Comparison of ENCODE assay signal across 13 cellular contexts in the genomic region with DNA sequence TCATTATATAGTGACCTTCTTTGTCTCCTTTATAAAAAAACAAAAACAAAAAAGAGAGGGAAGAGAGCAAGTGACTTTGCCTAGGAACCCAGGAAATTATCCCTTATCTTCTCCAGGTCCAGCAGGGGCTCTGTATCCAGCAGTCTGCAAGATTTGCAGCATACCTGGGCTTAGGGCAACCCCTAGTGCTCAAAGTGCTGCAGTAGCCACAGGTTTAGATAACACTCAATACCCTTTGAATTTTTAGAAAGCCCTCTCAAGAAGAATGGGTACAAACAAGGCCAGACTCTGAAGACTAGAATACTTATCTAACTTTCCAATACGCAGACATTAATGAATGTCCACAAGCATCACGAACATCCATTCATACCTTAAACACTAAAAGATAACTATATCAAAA. TPM values are rescaled to one million over a fixed set of nuclear protein-coding genes. Genes with fewer than 3 reads are reported as not detected.
DNase-seq lines count a peak whose midpoint lies in the region; ATAC-seq and TF ChIP-seq lines count a peak whose summit lies in the region.
"Had no signal": no experiment of that assay in that cellular context is flagged by ENCODE, and none has a peak within 500 bp of the region (broad histone marks: within the 10 kb centered on the region; RNA-seq: fewer than 3 reads in every experiment).

No MANE protein-coding gene starts in this region.

- H3K27me3 ChIP-seq in Loucy (ENCODE audit: insufficient read depth, low read length, poor library complexity, severe bottlenecking) (no peaks in the 10 kb centered on the region), kidney epithelial cell (ENCODE audit: control insufficient read depth, insufficient read depth, low read length) (no peaks in the 10 kb centered on the region), right atrium auricular region (no peaks in the 10 kb centered on the region)

- H3K27ac ChIP-seq in right atrium auricular region = no peak overlapping the region

- H3K4me1 ChIP-seq in Loucy (ENCODE audit: insufficient read depth, low read length, poor library complexity, severe bottlenecking) = no peaks in the 10 kb centered on the region
- H3K4me1 ChIP-seq in right atrium auricular region = no peaks in the 10 kb centered on the region

- H3K27ac Mint-ChIP-seq in activated CD8-positive, alpha-beta T cell treated with anti-CD3 and anti-CD28 coated beads for 36 hours = no peak overlapping the region
- H3K27ac Mint-ChIP-seq: activated CD8-positive, alpha-beta memory T cell treated with anti-CD3 and anti-CD28 coated beads, Interleukin-2, amount 10 ng/mL, durations not matched to agents 7 days and 5 days; activated naive CD8-positive, alpha-beta T cell treated with anti-CD3 and anti-CD28 coated beads, Interleukin-2, amount 50 U/mL, for 24 hours; naive thymus-derived CD8-positive, alpha-beta T cell; type B pancreatic cell had no signal

- TF ChIP-seq CTCF in Loucy (conservative IDR thresholded peaks at IDR 0.05; ENCODE audit: low read length) = peak; percentile 54
- no peak for TF ChIP-seq CTCF in astrocyte of the cerebellum (IDR thresholded peaks at IDR 0.05; ENCODE audit: low read depth, low read length, missing control alignments)
- peak; percentile 9 for TF ChIP-seq CTCF in kidney epithelial cell (IDR thresholded peaks at IDR 0.05; ENCODE audit: insufficient read depth, low read length, poor library complexity, severe bottlenecking)
- no peak for TF ChIP-seq CTCF in right atrium auricular region (IDR thresholded peaks at IDR 0.05)
- no peak for TF ChIP-seq CTCF in activated CD8-positive, alpha-beta T cell treated with anti-CD3 and anti-CD28 coated beads for 36 hours (IDR thresholded peaks at IDR 0.05)

- H3K4me2 ChIP-seq in Loucy (ENCODE audit: low read depth, low read length, poor library complexity, severe bottlenecking) = no peak overlapping the region

- no peak overlapping the region for H3K4me3 Mint-ChIP-seq in activated CD8-positive, alpha-beta T cell treated with anti-CD3 and anti-CD28 coated beads for 36 hours
- H3K4me3 Mint-ChIP-seq: activated CD8-positive, alpha-beta memory T cell treated with anti-CD3 and anti-CD28 coated beads, Interleukin-2, amount 10 ng/mL, durations not matched to agents 7 days and 5 days; activated naive CD8-positive, alpha-beta T cell treated with anti-CD3 and anti-CD28 coated beads, Interleukin-2, amount 50 U/mL, for 24 hours; naive thymus-derived CD8-positive, alpha-beta T cell; type B pancreatic cell had no signal

- no peaks in the 10 kb centered on the region for H3K9me2 ChIP-seq in Loucy (replicated peaks; ENCODE audit: low read depth, low read length)

- intact Hi-C loops in activated CD8-positive, alpha-beta T cell treated with anti-CD3 and anti-CD28 coated beads for 36 hours (cut with micrococcal nuclease) = no loop called here

- H3K36me3 ChIP-seq in Loucy (ENCODE audit: insufficient read depth, low read length) = no peaks in the 10 kb centered on the region
- no peaks in the 10 kb centered on the region for H3K36me3 ChIP-seq in kidney epithelial cell (ENCODE audit: control insufficient read depth, insufficient read depth, low read length)
- H3K36me3 ChIP-seq in right atrium auricular region = no peaks in the 10 kb centered on the region

- peak; percentile 10 for DNase-seq in NK-92 treated with Interleukin-12 subunit alpha and Interleukin-12 subunit beta, amount 100 ng/mL, for 24 hours (lab: John Stamatoyannopoulos, UW)
- DNase-seq in NK-92 (lab: John Stamatoyannopoulos, UW; ENCODE audit: unreplicated experiment) (no peak), astrocyte of the cerebellum (ENCODE audit: low read depth) (peak; percentile 1), kidney epithelial cell (ENCODE audit: low read depth) (no peak), right atrium auricular region (ENCODE audit: low spot score) (no peak), putamen (ENCODE audit: low spot score) (no peak)
- no peak for DNase-seq in activated CD8-positive, alpha-beta T cell treated with anti-CD3 and anti-CD28 coated beads for 36 hours
- DNase-seq: activated CD8-positive, alpha-beta memory T cell treated with anti-CD3 and anti-CD28 coated beads, Interleukin-2, amount 10 ng/mL, durations not matched to agents 7 days and 5 days; activated naive CD8-positive, alpha-beta T cell treated with anti-CD3 and anti-CD28 coated beads, Interleukin-2, amount 50 U/mL, for 24 hours; naive thymus-derived CD8-positive, alpha-beta T cell; NCI-H226 had no signal

- H3K27me3 Mint-ChIP-seq in activated CD8-positive, alpha-beta T cell treated with anti-CD3 and anti-CD28 coated beads for 36 hours = peaks cover 3% of the 10 kb centered on the region
- H3K27me3 Mint-ChIP-seq: activated CD8-positive, alpha-beta memory T cell treated with anti-CD3 and anti-CD28 coated beads, Interleukin-2, amount 10 ng/mL, durations not matched to agents 7 days and 5 days had no signal

- no peak for ATAC-seq in activated CD8-positive, alpha-beta T cell treated with anti-CD3 and anti-CD28 coated beads for 36 hours
- ATAC-seq: activated CD8-positive, alpha-beta memory T cell treated with anti-CD3 and anti-CD28 coated beads, Interleukin-2, amount 10 ng/mL, durations not matched to agents 7 days and 5 days; activated naive CD8-positive, alpha-beta T cell treated with anti-CD3 and anti-CD28 coated beads, Interleukin-2, amount 50 U/mL, for 24 hours; naive thymus-derived CD8-positive, alpha-beta T cell had no signal

- no peak overlapping the region for H3K9ac ChIP-seq in Loucy (ENCODE audit: low read depth, low read length, poor library complexity, severe bottlenecking)

- H3K79me2 ChIP-seq in Loucy (ENCODE audit: insufficient read depth, low read length) = no peaks in the 10 kb centered on the region

- no peak overlapping the region for H2AFZ ChIP-seq in Loucy (ENCODE audit: low read length)

- no peaks in the 10 kb centered on the region for H3K9me3 ChIP-seq in Loucy (ENCODE audit: insufficient read depth, low read depth, low read length)
- peaks cover 0 to 7% of the 10 kb centered on the region in 2 donors for H3K9me3 ChIP-seq in right atrium auricular region

- H3K4me3 ChIP-seq in Loucy (ENCODE audit: low read length, poor library complexity, severe bottlenecking) (no peak overlapping the region), astrocyte of the cerebellum (ENCODE audit: low read depth, low read length) (no peak overlapping the region), kidney epithelial cell (ENCODE audit: low read depth, low read length) (no peak overlapping the region), right atrium auricular region (no peak overlapping the region)

- H3K36me3 Mint-ChIP-seq in activated CD8-positive, alpha-beta T cell treated with anti-CD3 and anti-CD28 coated beads for 36 hours (ENCODE audit: low read depth) = no peaks in the 10 kb centered on the region
- H3K36me3 Mint-ChIP-seq: activated CD8-positive, alpha-beta memory T cell treated with anti-CD3 and anti-CD28 coated beads, Interleukin-2, amount 10 ng/mL, durations not matched to agents 7 days and 5 days; type B pancreatic cell had no signal

- H3K4me1 Mint-ChIP-seq in activated CD8-positive, alpha-beta T cell treated with anti-CD3 and anti-CD28 coated beads for 36 hours (ENCODE audit: low read depth) = no peaks in the 10 kb centered on the region
- H3K4me1 Mint-ChIP-seq: activated CD8-positive, alpha-beta memory T cell treated with anti-CD3 and anti-CD28 coated beads, Interleukin-2, amount 10 ng/mL, durations not matched to agents 7 days and 5 days; activated naive CD8-positive, alpha-beta T cell treated with anti-CD3 and anti-CD28 coated beads, Interleukin-2, amount 50 U/mL, for 24 hours; naive thymus-derived CD8-positive, alpha-beta T cell had no signal

- POLR2A ChIA-PET in activated CD8-positive, alpha-beta T cell treated with anti-CD3 and anti-CD28 coated beads for 36 hours (lab: Charles Lee) = no interaction called here

- in situ Hi-C loops in astrocyte of the cerebellum (cut with HindIII; ENCODE audit: low sequenced_read_pairs) = no loop called here

- no peaks in the 10 kb centered on the region for H3F3A ChIP-seq in Loucy (ENCODE audit: low read depth)

- CTCF ChIA-PET in activated CD8-positive, alpha-beta T cell treated with anti-CD3 and anti-CD28 coated beads for 36 hours (lab: Charles Lee) = no interaction called here

- H3K9me3 Mint-ChIP-seq in activated CD8-positive, alpha-beta T cell treated with anti-CD3 and anti-CD28 coated beads for 36 hours = peaks cover 7% of the 10 kb centered on the region

- H4K20me1 ChIP-seq in Loucy (ENCODE audit: insufficient read depth, low read length, poor library complexity, severe bottlenecking) = no peaks in the 10 kb centered on the region

RNA-seq across cellular contexts. Expression of gene CCNA1, which starts 43.2 kb away (rescaled TPM):
- 0.17 and 0.75 TPM in 2 replicates for total RNA-seq in kidney epithelial cell
- not detected for total RNA-seq in right atrium auricular region
- not detected for total RNA-seq in activated CD8-positive, alpha-beta T cell treated with anti-CD3 and anti-CD28 coated beads for 36 hours
- total RNA-seq: naive thymus-derived CD8-positive, alpha-beta T cell had no signal

Comparison
In these comparisons a context has a peak if more than half of its experiments do, and no peak if none do; other contexts are left out.
1. DNase-seq: peak in NK-92 treated with Interleukin-12 subunit alpha and Interleukin-12 subunit beta, amount 100 ng/mL, for 24 hours (single experiment) and astrocyte of the cerebellum (single experiment); none in NK-92 (single experiment), kidney epithelial cell (single experiment), right atrium auricular region (single experiment), putamen (single experiment) and activated CD8-positive, alpha-beta T cell treated with anti-CD3 and anti-CD28 coated beads for 36 hours (single experiment).
2. CTCF ChIP-seq: peak in Loucy (single experiment) and kidney epithelial cell (single experiment); none in astrocyte of the cerebellum (single experiment), right atrium auricular region (0 of 2) and activated CD8-positive, alpha-beta T cell treated with anti-CD3 and anti-CD28 coated beads for 36 hours (single experiment).